In the genomic region with DNA sequence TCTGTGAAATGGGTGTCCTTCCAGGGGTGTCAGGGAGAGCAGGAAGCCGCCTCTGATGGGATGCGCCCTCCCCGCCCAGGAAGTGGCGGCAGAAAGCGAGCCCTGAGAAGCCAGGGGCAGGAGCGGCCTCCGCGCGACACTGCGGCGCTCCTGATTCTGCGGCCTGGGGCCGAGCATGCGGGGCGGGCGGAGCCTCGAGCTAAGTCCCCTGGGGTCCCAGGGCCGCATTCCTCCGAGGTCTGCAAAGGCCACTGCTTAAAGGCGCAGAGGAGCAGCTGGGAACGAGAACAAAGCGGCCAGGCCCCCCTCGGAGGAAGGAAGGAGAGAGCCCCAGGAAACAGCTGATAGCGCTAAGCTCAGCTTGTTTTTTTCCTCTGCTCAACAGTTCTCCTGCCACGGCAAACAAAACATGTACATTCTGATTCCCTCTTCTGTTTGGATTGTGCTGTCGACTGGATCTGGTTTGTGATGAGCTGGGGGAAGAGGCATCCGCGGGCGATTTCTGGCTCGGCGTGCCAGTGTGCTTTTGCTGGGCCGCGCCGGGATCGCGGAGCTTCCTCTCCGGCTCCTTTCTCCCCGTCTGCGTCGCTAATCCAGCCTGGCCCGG, we compare ENCODE assay signal across 8 cellular contexts. TPM values are rescaled to one million over a fixed set of nuclear protein-coding genes. Genes with fewer than 3 reads are reported as not detected.
A peak's percentile ranks its signal among the peaks of the same experiment; 100 is the strongest.
DNase-seq lines count a peak whose midpoint lies in the region; ATAC-seq and TF ChIP-seq lines count a peak whose summit lies in the region.

No MANE protein-coding gene starts in this region.

- H3K36me3 ChIP-seq in SK-N-MC (ENCODE audit: insufficient read depth, low read length) (no peaks in the 10 kb centered on the region), body of pancreas (replicated peaks in 1 of 2; ENCODE audit: insufficient read depth in 1 of 2, low read depth in 2 of 2) (no peaks in the 10 kb centered on the region), iPS-20b (ENCODE audit: insufficient read depth, low read depth, low read length) (no peaks in the 10 kb centered on the region), gastrocnemius medialis (no peaks in the 10 kb centered on the region)

- peak in 1 of 3 donors; percentile 23 for TF ChIP-seq POLR2A in body of pancreas (IDR thresholded peaks at IDR 0.05)
- TF ChIP-seq POLR2A in gastrocnemius medialis (IDR thresholded peaks at IDR 0.05) = peak in 1 of 2 donors; percentile 42

- DNase-seq in SIG-M5 treated with dmso at 0.1 percent for 504 hours (lab: John Stamatoyannopoulos, UW; ENCODE audit: unreplicated experiment) (peak; percentile 38), SIG-M5 (lab: John Stamatoyannopoulos, UW) (no peak), SK-N-MC (ENCODE audit: low read depth, low spot score) (peak; percentile 56), body of pancreas (peak; percentile 16 to 40 (median 28)), gastrocnemius medialis (peak in 1 of 2 donors; percentile 30), NCI-H2196 treated with DMSO at 0.1 percent for 48 hours (lab: John Stamatoyannopoulos, UW; ENCODE audit: unreplicated experiment) (no peak)

- H3K4me1 ChIP-seq in body of pancreas (peaks cover 26% of the 10 kb centered on the region), iPS-20b (ENCODE audit: insufficient read depth, low read length) (peaks cover 27% of the 10 kb centered on the region), gastrocnemius medialis (peaks cover 7 to 15% of the 10 kb centered on the region in 2 donors)

- in situ Hi-C loops in gastrocnemius medialis (cut with MboI; ENCODE audit: low sequenced_read_pairs in 4 of 4) = no loop called here

- intact Hi-C loops in body of pancreas (cut with DNase I) (no loop called here), gastrocnemius medialis (cut with DNase I; ENCODE audit: low total_unique reads) (loop anchor here (5.0 kb wide), 1 partner anchor 55 kb away; no protein-coding TSS in a partner anchor)

- TF ChIP-seq CTCF in body of pancreas (IDR thresholded peaks at IDR 0.05) (no peak), gastrocnemius medialis (IDR thresholded peaks at IDR 0.05 in 4 of 5, conservative IDR thresholded peaks at IDR 0.05 in 1 of 5) (no peak)

- H3K4me3 ChIP-seq in SK-N-MC (peak overlapping the region; percentile 75), body of pancreas (no peak overlapping the region), iPS-20b (ENCODE audit: low read length) (peak overlapping the region; percentile 62), gastrocnemius medialis (peak overlapping the region; percentile 33 to 68 (median 46))

- H3K27ac ChIP-seq in SK-N-MC (peak overlapping the region; percentile 98), body of pancreas (peak overlapping the region in 3 of 4 donors; percentile 19 to 60 (median 46)), iPS-20b (ENCODE audit: low read length) (no peak overlapping the region), gastrocnemius medialis (peak overlapping the region; percentile 11 to 69 (median 62))

- H3K9me3 ChIP-seq in SK-N-MC (ENCODE audit: low read depth, low read length) (no peaks in the 10 kb centered on the region), body of pancreas (no peaks in the 10 kb centered on the region), iPS-20b (ENCODE audit: insufficient read depth, low read depth, low read length) (no peaks in the 10 kb centered on the region), gastrocnemius medialis (no peaks in the 10 kb centered on the region)

- WGBS in body of pancreas, 2 donors = 18 to 19% methylated on average over 30 to 41 of the region's 41 CpGs

- H3K27me3 ChIP-seq in body of pancreas (no peaks in the 10 kb centered on the region), iPS-20b (ENCODE audit: insufficient read depth, low read length) (peaks cover 27% of the 10 kb centered on the region), gastrocnemius medialis (no peaks in the 10 kb centered on the region)

- ATAC-seq in body of pancreas (peak; percentile 33), gastrocnemius medialis (peak; percentile 55 to 69), HG03469 (IDR thresholded peaks at IDR 0.05; ENCODE audit: unreplicated experiment) (no peak)

- H3K9ac ChIP-seq in SK-N-MC (ENCODE audit: insufficient read length) = peak overlapping the region; percentile 82
- peak overlapping the region; percentile 50; the same call in 1 of the 2 replicates for H3K9ac ChIP-seq in iPS-20b (ENCODE audit: low read depth, low read length)

RNA-seq across cellular contexts. Expression of gene GRK7, which starts 34.1 kb away (rescaled TPM):
- total RNA-seq in body of pancreas (not detected), gastrocnemius medialis (under 1 TPM in 3 of 4 donors, not detected in 1; 0.16 to 0.85 (median 0.27) TPM)

RNA-seq across cellular contexts. Expression of gene RNF7, which starts 59.2 kb away (rescaled TPM):
- total RNA-seq in body of pancreas = 10 to 100 TPM; 12.5 to 61.2 TPM
- total RNA-seq in gastrocnemius medialis = 100 to 1,000 TPM in 3 of 4 donors, 10 to 100 TPM in 1; 92.1 to 113 (median 106) TPM

Comparison
In these comparisons a context has a peak if more than half of its experiments do, and no peak if none do; other contexts are left out.
1. DNase-seq: peak in SIG-M5 treated with dmso at 0.1 percent for 504 hours (single experiment), SK-N-MC (single experiment) and body of pancreas (4 of 4); none in SIG-M5 (single experiment) and NCI-H2196 treated with DMSO at 0.1 percent for 48 hours (single experiment).
2. H3K4me3 ChIP-seq: peak in SK-N-MC (single experiment), iPS-20b (single experiment) and gastrocnemius medialis (4 of 4); none in body of pancreas (0 of 2).